In genomic region chr3:55486101-55486856, GRCh38 we compare ENCODE assay signal across 8 cellular contexts. TPM values are rescaled to one million over a fixed set of nuclear protein-coding genes. Genes with fewer than 3 reads are reported as not detected.
DNase-seq lines count a peak whose midpoint lies in the region; ATAC-seq and TF ChIP-seq lines count a peak whose summit lies in the region.

No MANE protein-coding gene starts in this region.

- H3K27me3 ChIP-seq in WERI-Rb-1 (ENCODE audit: insufficient read depth, low read depth, severe bottlenecking) (peaks cover 50% of the 10 kb centered on the region), psoas muscle (ENCODE audit: insufficient read depth in 3 of 3, low read length in 2 of 3) (peaks cover 0 to 5% (median 2%) of the 10 kb centered on the region in 3 donors)

- H3K27ac ChIP-seq in WERI-Rb-1: no peak overlapping the region
- H3K27ac ChIP-seq in psoas muscle: peak overlapping the region; percentile 59

- no peaks in the 10 kb centered on the region for H3K36me3 Mint-ChIP-seq in activated naive CD8-positive, alpha-beta T cell
- no peaks in the 10 kb centered on the region for H3K36me3 Mint-ChIP-seq in activated naive CD8-positive, alpha-beta T cell treated with anti-CD3 and anti-CD28 coated beads, Interleukin-2, amount 50 U/mL, for 24 hours (ENCODE audit: low read depth)

- peaks cover 39% of the 10 kb centered on the region for H3K27me3 Mint-ChIP-seq in activated naive CD8-positive, alpha-beta T cell
- H3K27me3 Mint-ChIP-seq in activated naive CD8-positive, alpha-beta T cell treated with anti-CD3 and anti-CD28 coated beads, Interleukin-2, amount 50 U/mL, for 24 hours: peaks cover 77% of the 10 kb centered on the region

- no peak for DNase-seq in activated naive CD8-positive, alpha-beta T cell treated with anti-CD3 and anti-CD28 coated beads, Interleukin-2, amount 50 U/mL, for 24 hours
- DNase-seq in WERI-Rb-1: peak; percentile 53
- peak; percentile 84 for DNase-seq in Right ventricle myocardium superior
- DNase-seq in psoas muscle: peak; percentile 75 to 89
- no peak for DNase-seq in stimulated activated CD4-positive, alpha-beta T cell treated with anti-CD3 and anti-CD28 coated beads, Interleukin-2, amount 100 ng/mL, for 24 hours
- no peak for DNase-seq in NCI-H1048 (lab: John Stamatoyannopoulos, UW)

- H3K9me3 ChIP-seq in WERI-Rb-1 (ENCODE audit: severe bottlenecking) (no peaks in the 10 kb centered on the region), psoas muscle (no peaks in the 10 kb centered on the region)

- no peaks in the 10 kb centered on the region for H3K9me3 Mint-ChIP-seq in activated naive CD8-positive, alpha-beta T cell (ENCODE audit: low read depth)
- H3K9me3 Mint-ChIP-seq in activated naive CD8-positive, alpha-beta T cell treated with anti-CD3 and anti-CD28 coated beads, Interleukin-2, amount 50 U/mL, for 24 hours: no peaks in the 10 kb centered on the region

- H3K27ac Mint-ChIP-seq in activated naive CD8-positive, alpha-beta T cell: peak overlapping the region; percentile 41
- no peak overlapping the region for H3K27ac Mint-ChIP-seq in activated naive CD8-positive, alpha-beta T cell treated with anti-CD3 and anti-CD28 coated beads, Interleukin-2, amount 50 U/mL, for 24 hours

- TF ChIP-seq CTCF in WERI-Rb-1 (IDR thresholded peaks at IDR 0.05; ENCODE audit: low read depth, low read length) (no peak), psoas muscle (IDR thresholded peaks at IDR 0.05) (no peak)

- intact Hi-C loops in Right ventricle myocardium superior (cut with DNase I) (loop anchor here (5.0 kb wide), 2 partner anchors 231 to 556 kb away; no protein-coding TSS in a partner anchor), psoas muscle (cut with DNase I) (loop anchor here (5.0 to 10.0 kb wide), 7 partner anchors 239 to 1009 kb away; no protein-coding TSS in a partner anchor)

- H3K4me1 ChIP-seq in psoas muscle: peaks cover 3% of the 10 kb centered on the region

- H3K4me3 ChIP-seq in WERI-Rb-1 (ENCODE audit: low read depth, low read length) (peak overlapping the region; percentile 84), psoas muscle (peak overlapping the region; percentile 86)

- H3K36me3 ChIP-seq in WERI-Rb-1 (no peaks in the 10 kb centered on the region), psoas muscle (ENCODE audit: insufficient read depth in 1 of 2, low read depth in 1 of 2) (no peaks in the 10 kb centered on the region)

- ATAC-seq in activated naive CD8-positive, alpha-beta T cell treated with anti-CD3 and anti-CD28 coated beads, Interleukin-2, amount 50 U/mL, for 24 hours: no peak
- peak; percentile 61 for ATAC-seq in Right ventricle myocardium superior (ENCODE audit: poor library complexity)
- peak; percentile 57 to 74 (median 68) for ATAC-seq in psoas muscle
- ATAC-seq in HG03378 (IDR thresholded peaks at IDR 0.05; ENCODE audit: unreplicated experiment): no peak

- peak overlapping the region; percentile 79 for H3K4me3 Mint-ChIP-seq in activated naive CD8-positive, alpha-beta T cell
- no peak overlapping the region for H3K4me3 Mint-ChIP-seq in activated naive CD8-positive, alpha-beta T cell treated with anti-CD3 and anti-CD28 coated beads, Interleukin-2, amount 50 U/mL, for 24 hours

- WGBS in psoas muscle, 3 donors: 2 to 3% (median 2%) methylated on average over 49 of the region's 49 CpGs

- H3K4me1 Mint-ChIP-seq in activated naive CD8-positive, alpha-beta T cell (ENCODE audit: low read depth): peaks cover 37% of the 10 kb centered on the region
- peaks cover 22% of the 10 kb centered on the region for H3K4me1 Mint-ChIP-seq in activated naive CD8-positive, alpha-beta T cell treated with anti-CD3 and anti-CD28 coated beads, Interleukin-2, amount 50 U/mL, for 24 hours

RNA-seq across cellular contexts. Expression of gene WNT5A, which starts 0.8 kb away (rescaled TPM):
- total RNA-seq in Right ventricle myocardium superior (6.7 TPM), psoas muscle (1 to 10 TPM in 3 of 4 donors, under 1 TPM in 1; 0.59 to 6.2 (median 2.0) TPM)
- 1 to 10 TPM in 1 of 3 donors, under 1 TPM in 2; 0.43 to 2.3 (median 0.44) TPM for polyA plus RNA-seq in psoas muscle

Comparison
In these comparisons a context has a peak if more than half of its experiments do, and no peak if none do; other contexts are left out.
1. ATAC-seq: peak in Right ventricle myocardium superior (single experiment) and psoas muscle (4 of 4); none in activated naive CD8-positive, alpha-beta T cell treated with anti-CD3 and anti-CD28 coated beads, Interleukin-2, amount 50 U/mL, for 24 hours (single experiment) and HG03378 (single experiment).
2. DNase-seq: peak in WERI-Rb-1 (single experiment), Right ventricle myocardium superior (single experiment) and psoas muscle (2 of 2); none in activated naive CD8-positive, alpha-beta T cell treated with anti-CD3 and anti-CD28 coated beads, Interleukin-2, amount 50 U/mL, for 24 hours (single experiment), stimulated activated CD4-positive, alpha-beta T cell treated with anti-CD3 and anti-CD28 coated beads, Interleukin-2, amount 100 ng/mL, for 24 hours (0 of 2) and NCI-H1048 (single experiment).